In the genomic region with DNA sequence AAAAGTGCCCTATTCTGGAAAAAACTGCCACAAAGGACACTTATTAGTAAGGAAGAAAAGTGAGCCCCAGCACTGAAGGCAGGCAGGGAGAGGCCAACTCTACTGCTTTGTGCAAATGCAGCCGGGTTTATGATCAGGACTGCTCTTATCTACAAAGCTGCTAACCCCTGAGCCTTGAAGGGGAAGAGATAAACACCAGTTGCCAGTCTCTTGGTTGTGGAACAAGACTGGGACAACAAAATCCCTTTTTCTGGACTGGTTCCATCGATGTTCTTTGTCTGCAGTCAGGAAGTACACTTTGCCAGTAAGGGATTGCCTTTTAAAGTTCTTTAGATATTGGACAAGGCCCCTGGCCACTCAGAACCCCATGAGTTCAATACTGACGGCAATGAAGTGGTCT, we compare ENCODE assay signal across 9 cellular contexts. TPM values are rescaled to one million over a fixed set of nuclear protein-coding genes. Genes with fewer than 3 reads are reported as not detected.
DNase-seq lines count a peak whose midpoint lies in the region; ATAC-seq and TF ChIP-seq lines count a peak whose summit lies in the region.
"Had no signal": no experiment of that assay in that cellular context is flagged by ENCODE, and none has a peak within 500 bp of the region (broad histone marks: within the 10 kb centered on the region; RNA-seq: fewer than 3 reads in every experiment).

No MANE protein-coding gene starts in this region.

- ATAC-seq in sciatic nerve, result no peak

- TF ChIP-seq CTCF in C4-2B (conservative IDR thresholded peaks at IDR 0.05), result no peak
- no peak for TF ChIP-seq CTCF in fibroblast of villous mesenchyme (IDR thresholded peaks at IDR 0.05; ENCODE audit: insufficient read depth, low read depth, low read length)
- TF ChIP-seq CTCF in osteocyte (IDR thresholded peaks at IDR 0.05), result no peak

- peaks cover 28% of the 10 kb centered on the region for H3K4me1 Mint-ChIP-seq in osteocyte (ENCODE audit: unreplicated experiment)

- DNase-seq in SK-N-MC (ENCODE audit: low read depth, low spot score), result no peak
- DNase-seq in fibroblast of villous mesenchyme (ENCODE audit: low read depth), result peak; percentile 77
- DNase-seq in osteocyte (ENCODE audit: extremely low spot score, unreplicated experiment), result no peak
- no peak for DNase-seq in sciatic nerve (ENCODE audit: low spot score)
- no peak for DNase-seq in NCI-H187 (lab: John Stamatoyannopoulos, UW)
- no peak for DNase-seq in stimulated activated CD4-positive, alpha-beta T cell treated with anti-CD3 and anti-CD28 coated beads, Interleukin-4, amount 100 ng/mL, for 1 hour
- DNase-seq in stimulated activated CD4-positive, alpha-beta T cell treated with anti-CD3 and anti-CD28 coated beads, Interleukin-12 subunit alpha, Interleukin-12 subunit beta, amount 100 ng/mL, for 4 hours, result no peak
- DNase-seq: activated CD4-positive, alpha-beta T cell treated with anti-CD3 and anti-CD28 coated beads, Interleukin-2, amount 10 ng/mL, durations not matched to agents 7 days and 5 days had no signal

- peaks cover 5% of the 10 kb centered on the region for H3K36me3 Mint-ChIP-seq in osteocyte (ENCODE audit: unreplicated experiment)

- no peak overlapping the region for H3K4me3 Mint-ChIP-seq in osteocyte (ENCODE audit: unreplicated experiment)
- H3K4me3 Mint-ChIP-seq: activated CD4-positive, alpha-beta T cell treated with anti-CD3 and anti-CD28 coated beads, Interleukin-2, amount 10 ng/mL, durations not matched to agents 7 days and 5 days had no signal

- no peaks in the 10 kb centered on the region for H3K9me3 Mint-ChIP-seq in osteocyte (ENCODE audit: unreplicated experiment)
- H3K9me3 Mint-ChIP-seq: activated CD4-positive, alpha-beta T cell treated with anti-CD3 and anti-CD28 coated beads, Interleukin-2, amount 10 ng/mL, durations not matched to agents 7 days and 5 days had no signal

- H3K36me3 ChIP-seq in SK-N-MC (ENCODE audit: insufficient read depth, low read length), result peaks cover 6% of the 10 kb centered on the region; the same call in 1 of the 2 replicates

- H3K27ac ChIP-seq in C4-2B (peak overlapping the region; percentile 58; the same call in 1 of the 2 replicates), SK-N-MC (peak overlapping the region; percentile 77)

- no peak overlapping the region for H3K9ac ChIP-seq in SK-N-MC (ENCODE audit: insufficient read length)

- intact Hi-C loops in sciatic nerve (cut with DNase I), result no loop called here

- H3K27ac Mint-ChIP-seq in osteocyte (ENCODE audit: unreplicated experiment), result peak overlapping the region; percentile 27

- H3K4me3 ChIP-seq in SK-N-MC (no peak overlapping the region), fibroblast of villous mesenchyme (ENCODE audit: low read depth, low read length) (no peak overlapping the region)

- no peaks in the 10 kb centered on the region for H3K27me3 Mint-ChIP-seq in osteocyte (ENCODE audit: unreplicated experiment)
- H3K27me3 Mint-ChIP-seq: activated CD4-positive, alpha-beta T cell treated with anti-CD3 and anti-CD28 coated beads, Interleukin-2, amount 10 ng/mL, durations not matched to agents 7 days and 5 days had no signal

- no peaks in the 10 kb centered on the region for H3K9me3 ChIP-seq in SK-N-MC (ENCODE audit: low read depth, low read length)

RNA-seq across cellular contexts. Expression of a gene that starts 43.8 kb away (rescaled TPM):
- 107 and 124 TPM in 2 replicates for total RNA-seq in fibroblast of villous mesenchyme
- total RNA-seq in osteocyte, result 394 and 407 TPM in 2 replicates
- 280 TPM for total RNA-seq in sciatic nerve
